ENCODE assay signal across 23 cellular contexts in genomic region chr7:107315821-107316220, GRCh38.
"Had no signal": no experiment of that assay in that cellular context is flagged by ENCODE, and none has a peak within 500 bp of the region (broad histone marks: within the 10 kb centered on the region; RNA-seq: fewer than 3 reads in every experiment).

No MANE protein-coding gene starts in this region.

- H3K4me3 Mint-ChIP-seq: dendritic cell treated with granulocyte-macrophage colony-stimulating factor and Interleukin-4, amounts not matched to agents 40 ng/mL and 50 ng/mL, for 4 days; effector memory CD8-positive, alpha-beta T cell; natural killer cell treated with Interleukin-12 subunit alpha and Interleukin-12 subunit beta and Interleukin-15 and Interleukin-18, amount 100 ng/mL, for 72 hours; neural progenitor cell had no signal

- H3K27me3 Mint-ChIP-seq: dendritic cell treated with granulocyte-macrophage colony-stimulating factor and Interleukin-4, amounts not matched to agents 40 ng/mL and 50 ng/mL, for 4 days; effector memory CD8-positive, alpha-beta T cell; natural killer cell treated with Interleukin-12 subunit alpha and Interleukin-12 subunit beta and Interleukin-15 and Interleukin-18, amount 100 ng/mL, for 72 hours had no signal

- H2AFZ ChIP-seq: neural progenitor cell had no signal

- H3K27ac ChIP-seq: esophagus squamous epithelium, foreskin keratinocyte, left ventricle myocardium inferior, lower lobe of right lung, neural progenitor cell, ovary, right atrium auricular region, sigmoid colon, skin epidermis, stomach, thoracic aorta had no signal

- H3K9me3 ChIP-seq: esophagus squamous epithelium, left ventricle myocardium inferior, lower lobe of right lung, ovary, right atrium auricular region, sigmoid colon, stomach, thoracic aorta had no signal

- DNase-seq: effector memory CD8-positive, alpha-beta T cell; esophagus squamous epithelium; foreskin keratinocyte; kidney; left cardiac atrium; left ventricle myocardium inferior; lower lobe of right lung; mesenchymal stem cell; midbrain; nucleus accumbens; ovary; sigmoid colon; stimulated activated CD4-positive, alpha-beta T cell treated with anti-CD3 and anti-CD28 coated beads, Interleukin-2, amount 100 ng/mL, for 24 hours; stimulated activated naive CD4-positive, alpha-beta T cell; stomach; substantia nigra; trophoblast cell had no signal

- H3K4me1 ChIP-seq: foreskin keratinocyte, right atrium auricular region, sigmoid colon had no signal

- H3K4me2 ChIP-seq: neural progenitor cell had no signal

- H3K36me3 ChIP-seq: esophagus squamous epithelium, left ventricle myocardium inferior, lower lobe of right lung, neural progenitor cell, ovary, right atrium auricular region, sigmoid colon, thoracic aorta had no signal

- H3K27ac Mint-ChIP-seq: dendritic cell treated with granulocyte-macrophage colony-stimulating factor and Interleukin-4, amounts not matched to agents 40 ng/mL and 50 ng/mL, for 4 days; effector memory CD8-positive, alpha-beta T cell; natural killer cell treated with Interleukin-12 subunit alpha and Interleukin-12 subunit beta and Interleukin-15 and Interleukin-18, amount 100 ng/mL, for 72 hours; neural progenitor cell had no signal

- H3K4me3 ChIP-seq: esophagus squamous epithelium, left ventricle myocardium inferior, lower lobe of right lung, neural progenitor cell, ovary, right atrium auricular region, sigmoid colon, skin epidermis, stomach, thoracic aorta had no signal

- H3K27me3 ChIP-seq: esophagus squamous epithelium, foreskin keratinocyte, neural progenitor cell, ovary, right atrium auricular region, sigmoid colon, stomach had no signal

- ATAC-seq: effector memory CD8-positive, alpha-beta T cell; foreskin keratinocyte; left cardiac atrium; lower lobe of right lung; natural killer cell treated with Interleukin-12 subunit alpha and Interleukin-12 subunit beta and Interleukin-15 and Interleukin-18, amount 100 ng/mL, for 72 hours had no signal

- H3K4me1 Mint-ChIP-seq: neural progenitor cell had no signal

- H3K9me3 Mint-ChIP-seq: dendritic cell treated with granulocyte-macrophage colony-stimulating factor and Interleukin-4, amounts not matched to agents 40 ng/mL and 50 ng/mL, for 4 days; effector memory CD8-positive, alpha-beta T cell; natural killer cell treated with Interleukin-12 subunit alpha and Interleukin-12 subunit beta and Interleukin-15 and Interleukin-18, amount 100 ng/mL, for 72 hours; neural progenitor cell had no signal

- H3K9ac ChIP-seq: neural progenitor cell had no signal
